ENCODE assay signal across 27 cellular contexts in the genomic region with DNA sequence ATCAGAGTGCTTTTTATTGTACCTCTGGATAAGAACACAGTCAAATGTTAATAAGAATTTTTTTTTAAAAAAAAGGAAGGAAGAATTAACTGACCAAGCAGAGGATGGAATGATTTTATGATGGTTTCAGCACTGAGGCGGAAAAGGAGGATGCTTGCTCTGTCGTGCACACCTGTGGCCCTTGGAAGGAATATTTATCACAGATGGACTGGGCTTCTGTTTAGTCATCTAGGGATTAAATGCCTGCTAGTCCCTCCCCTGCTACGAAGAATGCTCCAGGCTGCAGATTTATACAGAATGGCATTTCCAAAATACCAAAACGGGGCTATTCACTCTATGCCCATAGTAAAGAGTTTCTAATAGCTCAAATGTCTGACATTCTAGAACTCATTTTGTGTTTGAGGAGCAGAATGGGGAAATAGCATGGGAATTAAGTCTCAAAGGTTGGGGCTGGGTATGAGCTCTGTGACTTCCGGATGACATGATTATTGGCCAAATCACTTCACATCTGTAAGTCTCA.
A peak's percentile ranks its signal among the peaks of the same experiment; 100 is the strongest.
DNase-seq lines count a peak whose midpoint lies in the region; ATAC-seq and TF ChIP-seq lines count a peak whose summit lies in the region.
"Had no signal": no experiment of that assay in that cellular context is flagged by ENCODE, and none has a peak within 500 bp of the region (broad histone marks: within the 10 kb centered on the region; RNA-seq: fewer than 3 reads in every experiment).

No MANE protein-coding gene starts in this region.

- no peak overlapping the region for H3K4me2 ChIP-seq in GM23248 (ENCODE audit: unreplicated experiment)
- peak overlapping the region; percentile 20 for H3K4me2 ChIP-seq in smooth muscle cell
- H3K4me2 ChIP-seq: BLaER1, GM23338, PC-9 had no signal

- H3K27ac ChIP-seq in GM23248: no peak overlapping the region
- no peak overlapping the region for H3K27ac ChIP-seq in esophagus muscularis mucosa (replicated peaks in 1 of 4)
- no peak overlapping the region for H3K27ac ChIP-seq in smooth muscle cell (ENCODE audit: low read depth)
- H3K27ac ChIP-seq in upper lobe of right lung: no peak overlapping the region
- H3K27ac ChIP-seq: BLaER1, PC-9 had no signal

- intact Hi-C loops in esophagus muscularis mucosa (cut with DNase I): no loop called here
- intact Hi-C loops in upper lobe of right lung (cut with DNase I): no loop called here

- no peak overlapping the region for H2AFZ ChIP-seq in GM23248
- H2AFZ ChIP-seq in smooth muscle cell (ENCODE audit: low read depth): no peak overlapping the region
- H2AFZ ChIP-seq: GM23338, PC-9 had no signal

- no peak for TF ChIP-seq EP300 in esophagus muscularis mucosa (IDR thresholded peaks at IDR 0.05)

- in situ Hi-C loops in GM23248 (cut with MboI): no loop called here

- TF ChIP-seq POLR2A in esophagus muscularis mucosa (IDR thresholded peaks at IDR 0.05; ENCODE audit: low read depth): no peak

- H3K9me3 ChIP-seq in GM23248 (ENCODE audit: low read depth): no peaks in the 10 kb centered on the region
- H3K9me3 ChIP-seq in esophagus muscularis mucosa: peaks cover 0 to 6% (median 0%) of the 10 kb centered on the region in 4 donors
- no peaks in the 10 kb centered on the region for H3K9me3 ChIP-seq in smooth muscle cell (replicated peaks; ENCODE audit: low read depth)
- H3K9me3 ChIP-seq in upper lobe of right lung: no peaks in the 10 kb centered on the region
- H3K9me3 ChIP-seq: HAP-1, SJCRH30 had no signal

- no peak for TF ChIP-seq CTCF in esophagus muscularis mucosa (IDR thresholded peaks at IDR 0.05)
- no peak for TF ChIP-seq CTCF in smooth muscle cell (IDR thresholded peaks at IDR 0.05; ENCODE audit: borderline replicate concordance, insufficient read depth, poor library complexity, severe bottlenecking)
- no peak for TF ChIP-seq CTCF in upper lobe of right lung (IDR thresholded peaks at IDR 0.05)

- no peak overlapping the region for H3K9ac ChIP-seq in GM23248
- no peak overlapping the region for H3K9ac ChIP-seq in smooth muscle cell (ENCODE audit: low read depth)
- H3K9ac ChIP-seq: BLaER1 had no signal

- H3K79me2 ChIP-seq in GM23248 (ENCODE audit: insufficient read depth) (no peaks in the 10 kb centered on the region), smooth muscle cell (ENCODE audit: low read depth) (no peaks in the 10 kb centered on the region)

- no peaks in the 10 kb centered on the region for H3K27me3 ChIP-seq in GM23248 (replicated peaks; ENCODE audit: insufficient read depth)
- peaks cover 0 to 6% (median 0%) of the 10 kb centered on the region in 4 donors for H3K27me3 ChIP-seq in esophagus muscularis mucosa
- H3K27me3 ChIP-seq in smooth muscle cell (ENCODE audit: low read depth): no peaks in the 10 kb centered on the region
- H3K27me3 ChIP-seq in upper lobe of right lung: no peaks in the 10 kb centered on the region
- H3K27me3 ChIP-seq: BLaER1, SJCRH30 had no signal

- peak; percentile 15 for DNase-seq in GM23248
- peak; percentile 27 for DNase-seq in astrocyte of the hippocampus (ENCODE audit: low read depth, low spot score)
- peak; percentile 50 for DNase-seq in esophagus muscularis mucosa (ENCODE audit: extremely low spot score)
- no peak for DNase-seq in smooth muscle cell (lab: John Stamatoyannopoulos, UW; ENCODE audit: unreplicated experiment)
- no peak for DNase-seq in upper lobe of right lung
- DNase-seq in stimulated activated CD4-positive, alpha-beta T cell treated with anti-CD3 and anti-CD28 coated beads, Interleukin-4, amount 100 ng/mL, for 4 hours: no peak
- DNase-seq: CD4-positive, CD25-positive, alpha-beta regulatory T cell; GDM1; HFFc6; KBM-7; NCI-H1105 treated with DMSO at 0.1 percent for 48 hours; NCI-H146; NCI-H1930; NCI-H2107; NCI-H526; NCI-H82; NK-92 treated with Interleukin-12 subunit alpha and Interleukin-12 subunit beta, amount 100 ng/mL, for 24 hours; SJCRH30 had no signal

- no peaks in the 10 kb centered on the region for H4K20me1 ChIP-seq in GM23248 (ENCODE audit: insufficient read depth)
- H4K20me1 ChIP-seq in smooth muscle cell (ENCODE audit: low read depth): no peaks in the 10 kb centered on the region
- H4K20me1 ChIP-seq: BLaER1 had no signal

- no peaks in the 10 kb centered on the region for H3K36me3 ChIP-seq in GM23248 (ENCODE audit: low read depth)
- no peaks in the 10 kb centered on the region for H3K36me3 ChIP-seq in esophagus muscularis mucosa
- no peaks in the 10 kb centered on the region for H3K36me3 ChIP-seq in smooth muscle cell (ENCODE audit: low read depth)
- H3K36me3 ChIP-seq in upper lobe of right lung: no peaks in the 10 kb centered on the region
- H3K36me3 ChIP-seq: BLaER1, HAP-1, SJCRH30 had no signal

- H3K4me3 ChIP-seq in GM23248 (no peak overlapping the region), esophagus muscularis mucosa (no peak overlapping the region), smooth muscle cell (no peak overlapping the region), upper lobe of right lung (no peak overlapping the region)
- H3K4me3 ChIP-seq: BLaER1, GM12878, GM23338, HAP-1, PC-9, SJCRH30 had no signal

- no peak for ATAC-seq in upper lobe of right lung
- no peak for ATAC-seq in HG02588 (IDR thresholded peaks at IDR 0.05; ENCODE audit: unreplicated experiment)
- ATAC-seq in HG03457 (IDR thresholded peaks at IDR 0.05; ENCODE audit: unreplicated experiment): no peak
- ATAC-seq: GM12878, GM23338, Right ventricle myocardium inferior, SK-N-SH treated with all-trans-retinoic acid at 6 μM for 48 hours had no signal

- no peaks in the 10 kb centered on the region for H3K9me2 ChIP-seq in GM23248 (ENCODE audit: insufficient read depth)

- H3K4me1 ChIP-seq in GM23248 (ENCODE audit: insufficient read depth) (peaks cover 8% of the 10 kb centered on the region), esophagus muscularis mucosa (no peaks in the 10 kb centered on the region), smooth muscle cell (ENCODE audit: low read depth) (peaks cover 18% of the 10 kb centered on the region), upper lobe of right lung (no peaks in the 10 kb centered on the region)
- H3K4me1 ChIP-seq: BLaER1 had no signal

- 58 to 62% methylated on average over 5 of the region's 5 CpGs for WGBS in GM23248 (ENCODE audit: low coverage in 1 of 2, low lambda C conversion rate in 2 of 2, missing lambda C conversion rate in 2 of 2), 2 experiments
- 93% methylated on average over 5 of the region's 5 CpGs for WGBS in esophagus muscularis mucosa
- 68% methylated on average over 5 of the region's 5 CpGs for WGBS in smooth muscle cell (ENCODE audit: low lambda C conversion rate)

- H3F3A ChIP-seq in GM23248 (ENCODE audit: insufficient read depth): no peaks in the 10 kb centered on the region; the same call in 1 of the 2 replicates
- H3F3A ChIP-seq in smooth muscle cell (ENCODE audit: low read depth): no peaks in the 10 kb centered on the region

Comparison
In these comparisons a context has a peak if more than half of its experiments do, and no peak if none do; other contexts are left out.
1. DNase-seq: peak in GM23248 (single experiment), astrocyte of the hippocampus (single experiment) and esophagus muscularis mucosa (single experiment); none in smooth muscle cell (single experiment), upper lobe of right lung (single experiment) and stimulated activated CD4-positive, alpha-beta T cell treated with anti-CD3 and anti-CD28 coated beads, Interleukin-4, amount 100 ng/mL, for 4 hours (0 of 2).